ENCODE assay signal across 15 cellular contexts in the genomic region with DNA sequence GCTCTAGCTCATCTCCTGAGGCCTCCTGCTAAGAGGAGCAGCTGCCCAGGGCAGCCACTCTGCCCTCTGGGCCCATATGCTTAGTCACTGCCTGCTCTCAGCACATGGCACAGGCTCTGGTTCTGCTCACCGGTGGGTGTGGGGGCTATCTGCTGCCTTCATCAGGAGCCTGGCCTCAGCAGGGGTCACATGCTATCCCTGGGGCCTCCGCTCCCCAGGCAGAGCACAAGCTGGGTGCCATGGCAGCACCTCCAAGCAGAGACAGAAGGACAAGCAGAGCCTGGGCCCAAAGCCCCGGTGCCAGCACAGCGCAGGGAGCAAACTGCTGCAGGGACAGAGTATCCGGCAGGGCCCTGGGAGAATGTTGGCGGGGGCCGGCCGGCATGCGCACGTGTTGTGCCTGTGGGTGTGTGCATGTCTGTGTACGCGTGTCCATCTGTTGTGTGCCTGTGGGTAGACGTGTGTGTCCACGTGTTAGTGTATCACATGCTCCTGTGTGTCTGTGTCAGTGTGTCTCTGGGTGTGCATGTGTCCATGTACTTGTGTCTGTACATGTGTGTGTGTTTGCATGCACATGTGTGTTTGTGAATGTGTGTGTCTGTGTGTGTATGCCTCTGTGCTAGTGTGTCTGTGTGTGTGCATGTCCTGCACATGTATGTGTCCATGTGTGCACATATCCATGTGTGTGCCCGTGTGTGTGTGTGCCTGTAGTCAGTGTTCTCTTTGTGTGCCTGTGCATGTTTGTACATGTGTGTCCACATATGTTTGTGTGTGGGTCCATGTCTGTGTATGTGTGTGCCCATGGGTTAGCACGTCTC.
DNase-seq lines count a peak whose midpoint lies in the region; ATAC-seq and TF ChIP-seq lines count a peak whose summit lies in the region.
"Had no signal": no experiment of that assay in that cellular context is flagged by ENCODE, and none has a peak within 500 bp of the region (broad histone marks: within the 10 kb centered on the region; RNA-seq: fewer than 3 reads in every experiment).

No MANE protein-coding gene starts in this region.

- no CpG with 5 or more reads among the region's 16 CpGs for WGBS in neuronal stem cell (ENCODE audit: extremely low coverage in 2 of 2, insufficient read length in 2 of 2, insufficient replicate concordance in 1 of 2), 2 donors

- peak overlapping the region; percentile 52 for H4K8ac ChIP-seq in neuronal stem cell (ENCODE audit: low read depth, low read length)

- no peak overlapping the region for H3K4me3 Mint-ChIP-seq in activated CD4-positive, alpha-beta memory T cell treated with anti-CD3 and anti-CD28 coated beads, Interleukin-2, amount 10 ng/mL, durations not matched to agents 7 days and 5 days
- H3K4me3 Mint-ChIP-seq in activated CD4-positive, alpha-beta memory T cell treated with anti-CD3 and anti-CD28 coated beads for 36 hours, result no peak overlapping the region
- peak overlapping the region; percentile 98 for H3K4me3 Mint-ChIP-seq in activated B cell treated with CpG ODN at 0.5 μM for 24 hours
- H3K4me3 Mint-ChIP-seq: activated T-helper 17 cell treated with anti-CD3 and anti-CD28 coated beads, Interleukin-2, amount 50 U/mL, for 72 hours had no signal

- H2AK5ac ChIP-seq in neuronal stem cell (ENCODE audit: low read depth, low read length), result no peak overlapping the region

- no peak overlapping the region for H3K4me2 ChIP-seq in neuronal stem cell (ENCODE audit: insufficient read depth, low read length, poor library complexity, severe bottlenecking)

- no peaks in the 10 kb centered on the region for H3K27me3 ChIP-seq in H7 (ENCODE audit: control insufficient read depth, insufficient read depth, low read length)
- H3K27me3 ChIP-seq in neuronal stem cell (ENCODE audit: control insufficient read depth in 3 of 3, insufficient read depth in 3 of 3, low read depth in 1 of 3, low read length in 3 of 3), result peaks cover 0 to 42% (median 0%) of the 10 kb centered on the region in 3 experiments
- H3K27me3 ChIP-seq: cardiac muscle cell, uterus had no signal

- H3K36me3 ChIP-seq in H7 (replicated peaks; ENCODE audit: control insufficient read depth, insufficient read depth, low read length) (no peaks in the 10 kb centered on the region), neuronal stem cell (replicated peaks in 1 of 2; ENCODE audit: control insufficient read depth in 2 of 2, insufficient read depth in 2 of 2, low read length in 2 of 2) (no peaks in the 10 kb centered on the region)
- H3K36me3 ChIP-seq: cardiac muscle cell, uterus had no signal

- H2BK15ac ChIP-seq in neuronal stem cell (ENCODE audit: low read length), result no peak overlapping the region

- peaks cover 0 to 77% of the 10 kb centered on the region in 2 donors for H3K9me3 ChIP-seq in neuronal stem cell (replicated peaks in 1 of 2; ENCODE audit: control insufficient read depth in 2 of 2, insufficient read depth in 1 of 2, low read depth in 1 of 2, low read length in 2 of 2)

- H3K27me3 Mint-ChIP-seq in activated CD4-positive, alpha-beta memory T cell treated with anti-CD3 and anti-CD28 coated beads, Interleukin-2, amount 10 ng/mL, durations not matched to agents 7 days and 5 days, result no peaks in the 10 kb centered on the region
- no peaks in the 10 kb centered on the region for H3K27me3 Mint-ChIP-seq in activated CD4-positive, alpha-beta memory T cell treated with anti-CD3 and anti-CD28 coated beads for 36 hours
- H3K27me3 Mint-ChIP-seq in activated B cell treated with CpG ODN at 0.5 μM for 24 hours, result no peaks in the 10 kb centered on the region

- H2BK12ac ChIP-seq in neuronal stem cell (ENCODE audit: low read length), result no peak overlapping the region

- no peaks in the 10 kb centered on the region for H3K9me3 Mint-ChIP-seq in activated CD4-positive, alpha-beta memory T cell treated with anti-CD3 and anti-CD28 coated beads, Interleukin-2, amount 10 ng/mL, durations not matched to agents 7 days and 5 days
- no peaks in the 10 kb centered on the region for H3K9me3 Mint-ChIP-seq in activated CD4-positive, alpha-beta memory T cell treated with anti-CD3 and anti-CD28 coated beads for 36 hours
- no peaks in the 10 kb centered on the region for H3K9me3 Mint-ChIP-seq in activated B cell treated with CpG ODN at 0.5 μM for 24 hours
- H3K9me3 Mint-ChIP-seq: activated T-helper 17 cell treated with anti-CD3 and anti-CD28 coated beads, Interleukin-2, amount 50 U/mL, for 72 hours had no signal

- H3K4me1 Mint-ChIP-seq in activated CD4-positive, alpha-beta memory T cell treated with anti-CD3 and anti-CD28 coated beads, Interleukin-2, amount 10 ng/mL, durations not matched to agents 7 days and 5 days, result peaks cover 31% of the 10 kb centered on the region
- H3K4me1 Mint-ChIP-seq in activated CD4-positive, alpha-beta memory T cell treated with anti-CD3 and anti-CD28 coated beads for 36 hours (ENCODE audit: low read depth), result peaks cover 23% of the 10 kb centered on the region
- peaks cover 51% of the 10 kb centered on the region for H3K4me1 Mint-ChIP-seq in activated B cell treated with CpG ODN at 0.5 μM for 24 hours
- H3K4me1 Mint-ChIP-seq: activated T-helper 17 cell treated with anti-CD3 and anti-CD28 coated beads, Interleukin-2, amount 50 U/mL, for 72 hours had no signal

- peak overlapping the region; percentile 47 for H3K23ac ChIP-seq in neuronal stem cell (ENCODE audit: low read depth, low read length, poor library complexity)

- no peak overlapping the region for H2BK120ac ChIP-seq in neuronal stem cell (ENCODE audit: low read depth, low read length)

- peak; percentile 4 for ATAC-seq in activated B cell treated with CpG ODN at 0.5 μM for 24 hours (ENCODE audit: low read depth)
- ATAC-seq in GM19467 (IDR thresholded peaks at IDR 0.05; ENCODE audit: unreplicated experiment), result no peak
- ATAC-seq: activated T-helper 17 cell treated with anti-CD3 and anti-CD28 coated beads, Interleukin-2, amount 50 U/mL, for 72 hours had no signal

- POLR2A ChIA-PET in activated CD4-positive, alpha-beta memory T cell treated with anti-CD3 and anti-CD28 coated beads, Interleukin-2, amount 10 ng/mL, durations not matched to agents 7 days and 5 days (lab: Charles Lee), result interaction anchor here (1.1 kb wide), 1 partner anchor 9 kb away, joined by 5 read pairs; no protein-coding TSS in a partner anchor
- POLR2A ChIA-PET in activated CD4-positive, alpha-beta memory T cell treated with anti-CD3 and anti-CD28 coated beads for 36 hours (lab: Charles Lee), result no interaction called here
- POLR2A ChIA-PET in activated B cell treated with CpG ODN at 0.5 μM for 24 hours (lab: Charles Lee), result interaction anchor here (0.6 to 2.5 kb wide), 17 partner anchors 9 to 1195 kb away, joined by 3 to 18 read pairs (median 4); no protein-coding TSS in a partner anchor

- no peak overlapping the region for H3K4ac ChIP-seq in neuronal stem cell (ENCODE audit: low read length)

- no peak overlapping the region for H2BK5ac ChIP-seq in neuronal stem cell (ENCODE audit: low read length)

- peaks cover 2% of the 10 kb centered on the region for H3K79me1 ChIP-seq in neuronal stem cell (ENCODE audit: low read depth, low read length)

- CTCF ChIA-PET in activated CD4-positive, alpha-beta memory T cell treated with anti-CD3 and anti-CD28 coated beads, Interleukin-2, amount 10 ng/mL, durations not matched to agents 7 days and 5 days (lab: Charles Lee), result interaction anchor here (0.5 kb wide), 1 partner anchor 364 kb away, joined by 3 read pairs; no protein-coding TSS in a partner anchor
- CTCF ChIA-PET in activated CD4-positive, alpha-beta memory T cell treated with anti-CD3 and anti-CD28 coated beads for 36 hours (lab: Charles Lee), result no interaction called here
- CTCF ChIA-PET in activated B cell treated with CpG ODN at 0.5 μM for 24 hours (lab: Charles Lee), result no interaction called here

- no peak overlapping the region for H3K18ac ChIP-seq in neuronal stem cell (ENCODE audit: low read length)

- intact Hi-C loops in activated CD4-positive, alpha-beta memory T cell treated with anti-CD3 and anti-CD28 coated beads for 36 hours (cut with micrococcal nuclease), result no loop called here
- intact Hi-C loops in activated B cell treated with CpG ODN at 0.5 μM for 24 hours (cut with micrococcal nuclease), result loop anchor here (5.0 to 10.0 kb wide), 2 partner anchors 76 to 272 kb away; no protein-coding TSS in a partner anchor

- no peak for TF ChIP-seq CTCF in activated B cell treated with CpG ODN at 0.5 μM for 24 hours (IDR thresholded peaks at IDR 0.05)

- no peak overlapping the region for H3K14ac ChIP-seq in neuronal stem cell (ENCODE audit: low read length)

- H3K9ac ChIP-seq in neuronal stem cell (ENCODE audit: low read depth, low read length, poor library complexity), result no peak overlapping the region

- DNase-seq in activated CD4-positive, alpha-beta memory T cell treated with anti-CD3 and anti-CD28 coated beads, Interleukin-2, amount 10 ng/mL, durations not matched to agents 7 days and 5 days, result no peak
- DNase-seq in activated CD4-positive, alpha-beta memory T cell treated with anti-CD3 and anti-CD28 coated beads for 36 hours, result no peak
- peak; percentile 33 for DNase-seq in H7
- DNase-seq in activated B cell treated with CpG ODN at 0.5 μM for 24 hours, result no peak
- no peak for DNase-seq in neuronal stem cell (ENCODE audit: low spot score)
- DNase-seq in GDM1 (lab: John Stamatoyannopoulos, UW), result no peak
- DNase-seq in NCI-H128 (lab: John Stamatoyannopoulos, UW; ENCODE audit: unreplicated experiment), result no peak
- DNase-seq: DMS79 treated with DMSO at 0.1 percent for 48 hours, NCI-H510A treated with DMSO at 0.1 percent for 48 hours, SIG-M5 had no signal

- H4K91ac ChIP-seq in neuronal stem cell (ENCODE audit: low read depth, low read length, poor library complexity), result no peak overlapping the region

- peaks cover 17% of the 10 kb centered on the region for H3K36me3 Mint-ChIP-seq in activated CD4-positive, alpha-beta memory T cell treated with anti-CD3 and anti-CD28 coated beads, Interleukin-2, amount 10 ng/mL, durations not matched to agents 7 days and 5 days (ENCODE audit: low read depth)
- no peaks in the 10 kb centered on the region for H3K36me3 Mint-ChIP-seq in activated CD4-positive, alpha-beta memory T cell treated with anti-CD3 and anti-CD28 coated beads for 36 hours
- peaks cover 72% of the 10 kb centered on the region for H3K36me3 Mint-ChIP-seq in activated B cell treated with CpG ODN at 0.5 μM for 24 hours (ENCODE audit: low read depth)

- no peaks in the 10 kb centered on the region for H3K4me1 ChIP-seq in neuronal stem cell (ENCODE audit: control insufficient read depth in 2 of 2, insufficient read depth in 1 of 2, low read depth in 1 of 2, low read length in 2 of 2)
- H3K4me1 ChIP-seq: uterus had no signal

- H3K27ac Mint-ChIP-seq in activated CD4-positive, alpha-beta memory T cell treated with anti-CD3 and anti-CD28 coated beads, Interleukin-2, amount 10 ng/mL, durations not matched to agents 7 days and 5 days, result peak overlapping the region; percentile 18
- H3K27ac Mint-ChIP-seq in activated CD4-positive, alpha-beta memory T cell treated with anti-CD3 and anti-CD28 coated beads for 36 hours, result no peak overlapping the region
- H3K27ac Mint-ChIP-seq in activated B cell treated with CpG ODN at 0.5 μM for 24 hours, result peak overlapping the region; percentile 99
- H3K27ac Mint-ChIP-seq: activated T-helper 17 cell treated with anti-CD3 and anti-CD28 coated beads, Interleukin-2, amount 50 U/mL, for 72 hours had no signal

- H3K27ac ChIP-seq in neuronal stem cell (replicated peaks; ENCODE audit: low read length), result no peak overlapping the region
- H3K27ac ChIP-seq: cardiac muscle cell, uterus, VCaP had no signal

- H2AFZ ChIP-seq in neuronal stem cell (ENCODE audit: low read length), result no peak overlapping the region

- no peak overlapping the region for H3K4me3 ChIP-seq in H7 (ENCODE audit: insufficient read depth, low read depth, low read length)
- H3K4me3 ChIP-seq in neuronal stem cell (ENCODE audit: low read length in 2 of 2), result peak overlapping the region in 1 of 2 donors; percentile 67
- H3K4me3 ChIP-seq: cardiac muscle cell, uterus had no signal
